8 cellular contexts compared by ENCODE assay signal in the genomic region with DNA sequence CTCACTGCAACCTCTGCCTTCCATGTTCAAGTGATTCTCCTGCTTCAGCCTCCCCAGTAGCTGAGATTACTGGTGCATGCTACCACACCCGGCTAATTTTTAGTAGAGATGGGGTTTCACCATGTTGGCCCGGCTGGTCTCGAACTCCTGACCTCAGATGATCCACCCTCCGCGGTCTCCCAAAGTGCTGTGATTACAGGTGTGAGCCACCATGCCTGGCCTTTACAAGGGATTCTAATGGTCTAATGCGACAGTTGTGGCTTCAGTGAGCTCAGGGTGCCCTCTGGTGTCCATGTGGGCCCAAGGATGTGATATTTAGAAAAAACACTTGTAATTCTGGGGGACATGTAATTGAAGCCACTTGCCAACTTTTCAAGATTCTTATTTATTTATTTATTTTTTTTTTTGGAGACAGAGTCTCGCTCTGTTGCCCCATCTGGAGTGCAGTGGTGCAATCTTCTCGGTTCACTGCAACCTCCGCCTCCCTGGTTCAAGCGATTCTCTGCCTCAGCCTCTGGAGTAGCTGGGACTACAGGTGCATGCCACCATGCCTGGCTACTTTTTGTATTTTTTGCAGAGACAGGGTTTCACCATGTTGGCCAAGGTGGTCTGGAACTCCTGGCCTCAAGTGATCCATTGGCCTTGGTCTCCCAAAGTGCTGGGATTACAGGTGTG. TPM values are rescaled to one million over a fixed set of nuclear protein-coding genes. Genes with fewer than 3 reads are reported as not detected.
A peak's percentile ranks its signal among the peaks of the same experiment; 100 is the strongest.
DNase-seq lines count a peak whose midpoint lies in the region; ATAC-seq and TF ChIP-seq lines count a peak whose summit lies in the region.
"Not testable (repeated sequence)": the region's sequence is repeated elsewhere in the genome, so short reads cannot be mapped to it uniquely, and the experiment has no call there.

No MANE protein-coding gene starts in this region.

- not testable (repeated sequence) for H4K20me1 ChIP-seq in Karpas-422 (ENCODE audit: insufficient read depth, low read depth, low read length)

- TF ChIP-seq CTCF in WI38 (IDR thresholded peaks at IDR 0.05; ENCODE audit: low read depth, low read length), result peak; percentile 67
- peak; percentile 73 for TF ChIP-seq CTCF in astrocyte of the spinal cord (IDR thresholded peaks at IDR 0.05; ENCODE audit: low read depth, low read length)
- peak; percentile 53 to 74 (median 64) for TF ChIP-seq CTCF in heart left ventricle (IDR thresholded peaks at IDR 0.05)
- peak in 4 of 6 experiments; percentile 50 to 75 (median 68) for TF ChIP-seq CTCF in thyroid gland (IDR thresholded peaks at IDR 0.05)

- not testable (repeated sequence) for H3K9ac ChIP-seq in Karpas-422 (ENCODE audit: low read length)

- H3K36me3 ChIP-seq in Karpas-422 (ENCODE audit: insufficient read depth, low read length); heart left ventricle; thyroid gland: not testable (repeated sequence)

- not testable (repeated sequence) for H3K79me2 ChIP-seq in Karpas-422 (ENCODE audit: low read length)

- H2AFZ ChIP-seq in Karpas-422 (ENCODE audit: low read length), result not testable (repeated sequence)

- not testable (repeated sequence) for H3K9me3 ChIP-seq in Karpas-422 (ENCODE audit: low read length); heart left ventricle; thyroid gland

- not testable (repeated sequence) for H3K9me2 ChIP-seq in Karpas-422 (replicated peaks; ENCODE audit: insufficient read depth, low read length)

- not testable (repeated sequence) for H3K27ac ChIP-seq in Karpas-422 (ENCODE audit: low read length); heart left ventricle; thyroid gland

- DNase-seq in DMS79 treated with DMSO at 0.1 percent for 48 hours (lab: John Stamatoyannopoulos, UW) (peak; percentile 21), Karpas-422 (peak; percentile 90), NCI-H82 treated with DMSO at 0.1 percent for 48 hours (lab: John Stamatoyannopoulos, UW; ENCODE audit: unreplicated experiment) (peak; percentile 21), astrocyte of the spinal cord (ENCODE audit: low read depth, low spot score) (peak; percentile 69), heart left ventricle (peak; percentile 62 to 77 (median 68)), occipital lobe (lab: John Stamatoyannopoulos, UW) (peak; percentile 33), thyroid gland (peak; percentile 73 to 74)

- not testable (repeated sequence) for H3K4me3 ChIP-seq in Karpas-422 (ENCODE audit: low read length); WI38 (ENCODE audit: low read depth, low read length); astrocyte of the spinal cord (ENCODE audit: low read depth, low read length); heart left ventricle; thyroid gland (replicated peaks in 1 of 3)

- peak in 1 of 4 donors; percentile 48 for ATAC-seq in heart left ventricle

- intact Hi-C loops in heart left ventricle (cut with DNase I), result loop anchor here in 9 of 10 donors (1.0 to 10.0 kb wide), 5 partner anchors 52 to 278 kb away; a partner anchor contains a TSS
- intact Hi-C loops in thyroid gland (cut with DNase I), result loop anchor here (5.0 kb wide), 1 partner anchor 55 kb away; a partner anchor contains a TSS

- not testable (repeated sequence) for H3K27me3 ChIP-seq in Karpas-422 (ENCODE audit: low read length); heart left ventricle; thyroid gland

- H3K4me2 ChIP-seq in Karpas-422 (ENCODE audit: low read depth, low read length, poor library complexity, severe bottlenecking), result not testable (repeated sequence)

- H3K4me1 ChIP-seq in Karpas-422 (ENCODE audit: low read length); heart left ventricle: not testable (repeated sequence)
- H3K4me1 ChIP-seq in thyroid gland, result peaks cover 0 to 11% of the 10 kb centered on the region in 2 donors

- WGBS in heart left ventricle, 4 donors, result 56 to 64% (median 59%) methylated on average over 10 of the region's 10 CpGs
- WGBS in thyroid gland, 2 donors, result 47 to 51% methylated on average over 10 of the region's 10 CpGs

- not testable (repeated sequence) for TF ChIP-seq POLR2A in heart left ventricle (IDR thresholded peaks at IDR 0.05); thyroid gland (IDR thresholded peaks at IDR 0.05)

- in situ Hi-C loops in astrocyte of the spinal cord (cut with HindIII; ENCODE audit: low sequenced_read_pairs), result not testable (repeated sequence)

RNA-seq across cellular contexts. Expression of a gene that starts 22.1 kb away (rescaled TPM):
- total RNA-seq in Karpas-422 (2014; rRNA removed; shearing (Covaris generic); ENCODE audit: low replicate concordance), result not detected in 2 replicates
- total RNA-seq in heart left ventricle, result 1 to 10 TPM in 1 of 9 donors, under 1 TPM in 7, not detected in 1; 0.16 to 1.3 (median 0.31) TPM
- polyA plus RNA-seq in heart left ventricle, result under 1 TPM; 0.72 to 0.91 TPM
- total RNA-seq in occipital lobe, result not detected
- total RNA-seq in thyroid gland, result 1 to 10 TPM in 1 of 4 donors, not detected in 3; 1.0 TPM

RNA-seq across cellular contexts. Expression of a gene that starts 34.2 kb away (rescaled TPM):
- total RNA-seq in Karpas-422 (2014; rRNA removed; shearing (Covaris generic); ENCODE audit: low replicate concordance), result 13.9 and 20.4 TPM in 2 replicates
- total RNA-seq in heart left ventricle (10 to 100 TPM in 1 of 9 donors, 1 to 10 TPM in 8; 1.8 to 12.9 (median 2.7) TPM), occipital lobe (3.4 TPM), thyroid gland (1 to 10 TPM; 1.2 to 4.9 (median 3.2) TPM)
- polyA plus RNA-seq in heart left ventricle, result 1 to 10 TPM; 1.8 to 2.6 TPM

RNA-seq across cellular contexts. Expression of a gene that starts 35.0 kb away (rescaled TPM):
- total RNA-seq in Karpas-422 (2014; rRNA removed; shearing (Covaris generic); ENCODE audit: low replicate concordance), result 21.3 and 23.1 TPM in 2 replicates
- total RNA-seq in heart left ventricle (10 to 100 TPM in 6 of 9 donors, 1 to 10 TPM in 3; 6.0 to 16.4 (median 12.5) TPM), occipital lobe (7.6 TPM), thyroid gland (10 to 100 TPM; 15.8 to 20.0 (median 17.0) TPM)
- 10 to 100 TPM in 1 of 2 donors, 1 to 10 TPM in 1; 10.0 to 10.3 TPM for polyA plus RNA-seq in heart left ventricle

RNA-seq across cellular contexts. Expression of a gene that starts 53.7 kb away (rescaled TPM):
- not detected in 2 replicates for total RNA-seq in Karpas-422 (2014; rRNA removed; shearing (Covaris generic); ENCODE audit: low replicate concordance)
- total RNA-seq in heart left ventricle (not detected), occipital lobe (not detected), thyroid gland (not detected)
- polyA plus RNA-seq in heart left ventricle, result not detected

Comparison
In these comparisons a context has a peak if more than half of its experiments do, and no peak if none do; other contexts are left out.
1. DNase-seq: peak in every context shown above with its lines; median percentile 90 in Karpas-422; 74 in thyroid gland; 69 in astrocyte of the spinal cord; 68 in heart left ventricle; 33 in occipital lobe; 21 in DMS79 treated with DMSO at 0.1 percent for 48 hours; 21 in NCI-H82 treated with DMSO at 0.1 percent for 48 hours.